Comparison of ENCODE assay signal across 13 cellular contexts in the genomic region with DNA sequence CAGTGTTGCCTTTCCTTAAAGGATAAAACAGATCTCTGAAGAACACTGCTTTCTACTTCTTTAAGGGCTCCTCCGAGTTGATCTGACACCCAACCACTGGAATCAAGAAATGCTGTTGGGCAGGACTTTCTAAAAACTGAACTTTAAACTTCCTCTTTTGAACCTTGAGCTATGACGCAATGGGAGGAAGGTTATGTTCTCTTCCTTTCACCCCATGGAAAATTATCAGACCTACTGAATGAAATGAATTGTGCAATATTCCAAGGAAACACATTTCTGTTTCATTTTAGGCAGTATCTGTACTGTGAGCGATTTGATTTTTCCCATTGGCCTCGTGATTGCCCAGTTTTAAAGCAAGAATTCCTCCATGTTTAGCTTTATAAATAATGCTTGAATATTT.
DNase-seq lines count a peak whose midpoint lies in the region; ATAC-seq, FAIRE-seq and TF ChIP-seq lines count a peak whose summit lies in the region.
"Had no signal": no experiment of that assay in that cellular context is flagged by ENCODE, and none has a peak within 500 bp of the region (broad histone marks: within the 10 kb centered on the region; RNA-seq: fewer than 3 reads in every experiment).

No MANE protein-coding gene starts in this region.

- FAIRE-seq in urothelium cell line (lab: Jason Lieb, UNC): no peak

- H3K27me3 Mint-ChIP-seq in neural progenitor cell (ENCODE audit: insufficient read depth, low read depth): no peaks in the 10 kb centered on the region
- H3K27me3 Mint-ChIP-seq: activated T-helper 17 cell treated with anti-CD3 and anti-CD28 coated beads, Interleukin-2, amount 50 U/mL, for 72 hours; natural killer cell treated with Interleukin-12 subunit alpha and Interleukin-12 subunit beta and Interleukin-15 and Interleukin-18, amount 100 ng/mL, for 72 hours had no signal

- H3K36me3 Mint-ChIP-seq in neural progenitor cell: no peaks in the 10 kb centered on the region
- H3K36me3 Mint-ChIP-seq: IgD-negative memory B cell; natural killer cell treated with Interleukin-12 subunit alpha and Interleukin-12 subunit beta and Interleukin-15 and Interleukin-18, amount 100 ng/mL, for 72 hours had no signal

- H3K36me3 ChIP-seq in body of pancreas (replicated peaks in 1 of 2; ENCODE audit: insufficient read depth in 1 of 2, low read depth in 2 of 2) (no peaks in the 10 kb centered on the region), neural progenitor cell (no peaks in the 10 kb centered on the region), transverse colon (no peaks in the 10 kb centered on the region)

- peak overlapping the region; percentile 59 for H2AFZ ChIP-seq in neural progenitor cell (replicated peaks)

- no peak for TF ChIP-seq EP300 in Ishikawa (IDR thresholded peaks at IDR 0.05; ENCODE audit: borderline replicate concordance)
- no peak for TF ChIP-seq EP300 in transverse colon (IDR thresholded peaks at IDR 0.05; ENCODE audit: low read depth)

- 42 to 64% methylated on average over 4 of the region's 4 CpGs for WGBS in body of pancreas, 2 donors
- WGBS in transverse colon (ENCODE audit: low coverage in 1 of 2), 2 donors: 57 to 66% methylated on average over 4 of the region's 4 CpGs

- no peaks in the 10 kb centered on the region for H3F3A ChIP-seq in neural progenitor cell (ENCODE audit: low read depth)

- DNase-seq in body of pancreas (peak in 1 of 4 donors; percentile 16), neural progenitor cell (ENCODE audit: low spot score) (no peak), HuH-7.5 (ENCODE audit: low spot score) (no peak), NCI-H2029 (lab: John Stamatoyannopoulos, UW) (no peak), transverse colon (no peak), urothelium cell line (ENCODE audit: low spot score) (no peak)
- DNase-seq: HFFc6 had no signal

- H3K27ac ChIP-seq in body of pancreas (no peak overlapping the region), neural progenitor cell (no peak overlapping the region), transverse colon (no peak overlapping the region)
- H3K27ac ChIP-seq: VCaP had no signal

- no peak overlapping the region for H3K9ac ChIP-seq in neural progenitor cell

- in situ Hi-C loops in transverse colon (cut with MboI; ENCODE audit: low pct_ligation_motif_present in 1 of 4, low pct_unique_long_range_greater_than_20kb in 1 of 4, low sequenced_read_pairs in 3 of 4): no loop called here

- peak; percentile 60 for ATAC-seq in GM19351 (IDR thresholded peaks at IDR 0.05; ENCODE audit: unreplicated experiment)
- ATAC-seq in body of pancreas: peak; percentile 40
- ATAC-seq: activated T-helper 17 cell treated with anti-CD3 and anti-CD28 coated beads, Interleukin-2, amount 50 U/mL, for 72 hours; natural killer cell treated with Interleukin-12 subunit alpha and Interleukin-12 subunit beta and Interleukin-15 and Interleukin-18, amount 100 ng/mL, for 72 hours had no signal

- H4K20me1 ChIP-seq in neural progenitor cell (ENCODE audit: low read depth): no peaks in the 10 kb centered on the region

- H3K4me2 ChIP-seq in neural progenitor cell: no peak overlapping the region

- no peak for TF ChIP-seq RAD21 in Ishikawa (IDR thresholded peaks at IDR 0.05; ENCODE audit: low read depth)

- no peak overlapping the region for H3K27ac Mint-ChIP-seq in neural progenitor cell
- H3K27ac Mint-ChIP-seq: activated T-helper 17 cell treated with anti-CD3 and anti-CD28 coated beads, Interleukin-2, amount 50 U/mL, for 72 hours; HFFc6; IgD-negative memory B cell; natural killer cell treated with Interleukin-12 subunit alpha and Interleukin-12 subunit beta and Interleukin-15 and Interleukin-18, amount 100 ng/mL, for 72 hours had no signal

- H3K4me3 Mint-ChIP-seq in neural progenitor cell: no peak overlapping the region
- H3K4me3 Mint-ChIP-seq: activated T-helper 17 cell treated with anti-CD3 and anti-CD28 coated beads, Interleukin-2, amount 50 U/mL, for 72 hours; HFFc6; IgD-negative memory B cell; natural killer cell treated with Interleukin-12 subunit alpha and Interleukin-12 subunit beta and Interleukin-15 and Interleukin-18, amount 100 ng/mL, for 72 hours had no signal

- H3K9me3 Mint-ChIP-seq in neural progenitor cell: no peaks in the 10 kb centered on the region
- H3K9me3 Mint-ChIP-seq: HFFc6, IgD-negative memory B cell had no signal

- TF ChIP-seq POLR2A in body of pancreas (IDR thresholded peaks at IDR 0.05) (no peak), transverse colon (IDR thresholded peaks at IDR 0.05) (no peak)

- intact Hi-C loops in body of pancreas (cut with DNase I): no loop called here
- intact Hi-C loops in transverse colon (cut with DNase I; ENCODE audit: low total_unique reads): no loop called here

- TF ChIP-seq CTCF in body of pancreas (IDR thresholded peaks at IDR 0.05) (no peak), neural progenitor cell (IDR thresholded peaks at IDR 0.05) (no peak), transverse colon (IDR thresholded peaks at IDR 0.05) (no peak)

- no peaks in the 10 kb centered on the region for H3K79me2 ChIP-seq in neural progenitor cell (ENCODE audit: low read depth)

- no peak overlapping the region for H3K4me3 ChIP-seq in body of pancreas
- no peak overlapping the region for H3K4me3 ChIP-seq in neural progenitor cell
- no peak overlapping the region for H3K4me3 ChIP-seq in transverse colon

- H3K4me1 ChIP-seq in body of pancreas: no peaks in the 10 kb centered on the region
- H3K4me1 ChIP-seq in neural progenitor cell: no peaks in the 10 kb centered on the region
- no peaks in the 10 kb centered on the region for H3K4me1 ChIP-seq in transverse colon

- no peaks in the 10 kb centered on the region for H3K9me3 ChIP-seq in body of pancreas
- no peaks in the 10 kb centered on the region for H3K9me3 ChIP-seq in neural progenitor cell (ENCODE audit: low read depth)
- H3K9me3 ChIP-seq in transverse colon: no peaks in the 10 kb centered on the region

- H3K4me1 Mint-ChIP-seq in neural progenitor cell: no peaks in the 10 kb centered on the region
- H3K4me1 Mint-ChIP-seq: activated T-helper 17 cell treated with anti-CD3 and anti-CD28 coated beads, Interleukin-2, amount 50 U/mL, for 72 hours; IgD-negative memory B cell had no signal

- no peaks in the 10 kb centered on the region for H3K27me3 ChIP-seq in body of pancreas
- H3K27me3 ChIP-seq in neural progenitor cell: no peaks in the 10 kb centered on the region
- no peaks in the 10 kb centered on the region for H3K27me3 ChIP-seq in transverse colon

TF ChIP-seq in Ishikawa, 13 proteins besides CTCF, POLR2A, EP300 and RAD21:
- TF ChIP-seq MAX (IDR thresholded peaks at IDR 0.05) (no peak), CEBPB (IDR thresholded peaks at IDR 0.05) (peak; percentile 26; the same call in 1 of the 2 replicates)
- TF ChIP-seq, protein P1, sequence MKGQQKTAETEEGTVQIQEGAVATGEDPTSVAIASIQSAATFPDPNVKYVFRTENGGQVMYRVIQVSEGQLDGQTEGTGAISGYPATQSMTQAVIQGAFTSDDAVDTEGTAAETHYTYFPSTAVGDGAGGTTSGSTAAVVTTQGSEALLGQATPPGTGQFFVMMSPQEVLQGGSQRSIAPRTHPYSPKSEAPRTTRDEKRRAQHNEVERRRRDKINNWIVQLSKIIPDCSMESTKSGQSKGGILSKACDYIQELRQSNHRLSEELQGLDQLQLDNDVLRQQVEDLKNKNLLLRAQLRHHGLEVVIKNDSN (IDR thresholded peaks at IDR 0.05): no peak
